Comparison of ENCODE assay signal across 9 cellular contexts in genomic region chr10:88897019-88897853, GRCh38. TPM values are rescaled to one million over a fixed set of nuclear protein-coding genes. Genes with fewer than 3 reads are reported as not detected.
DNase-seq lines count a peak whose midpoint lies in the region; ATAC-seq and TF ChIP-seq lines count a peak whose summit lies in the region.
"Had no signal": no experiment of that assay in that cellular context is flagged by ENCODE, and none has a peak within 500 bp of the region (broad histone marks: within the 10 kb centered on the region; RNA-seq: fewer than 3 reads in every experiment).

No MANE protein-coding gene starts in this region.

- H3K9me3 ChIP-seq in left lung (no peaks in the 10 kb centered on the region), thymus (ENCODE audit: control insufficient read depth) (no peaks in the 10 kb centered on the region)

- intact Hi-C loops in left lung (cut with DNase I): no loop called here

- no peak for TF ChIP-seq CTCF in left lung (IDR thresholded peaks at IDR 0.05)
- no peak for TF ChIP-seq CTCF in GM10266 (IDR thresholded peaks at IDR 0.05; ENCODE audit: control insufficient read depth, insufficient read depth, low read depth, missing control alignments)

- H3K4me1 ChIP-seq in left lung (peaks cover 15 to 19% of the 10 kb centered on the region in 2 donors), thymus (ENCODE audit: control insufficient read depth, insufficient read depth, low read length) (no peaks in the 10 kb centered on the region)

- H3K4me3 ChIP-seq in left lung (no peak overlapping the region), thymus (ENCODE audit: low read length) (no peak overlapping the region)

- H3K36me3 ChIP-seq in left lung (no peaks in the 10 kb centered on the region), thymus (ENCODE audit: control insufficient read depth, insufficient read depth) (peaks cover 4% of the 10 kb centered on the region)

- ATAC-seq in left lung (peak; percentile 49), HG02852 (IDR thresholded peaks at IDR 0.05; ENCODE audit: unreplicated experiment) (no peak), GM19397 (IDR thresholded peaks at IDR 0.05; ENCODE audit: unreplicated experiment) (no peak)

- peak; percentile 19 for DNase-seq in activated CD8-positive, alpha-beta memory T cell treated with anti-CD3 and anti-CD28 coated beads, Interleukin-2, amount 50 U/mL, for 4 hours
- no peak for DNase-seq in activated CD8-positive, alpha-beta memory T cell treated with anti-CD3 and anti-CD28 coated beads, Interleukin-2, amount 50 U/mL, for 48 hours
- DNase-seq in activated T-cell treated with anti-CD3 and anti-CD28 coated beads for 48 hours (ENCODE audit: low read depth) (peak; percentile 17), left lung (no peak), GM10266 (ENCODE audit: extremely low spot score) (no peak)

- H3K27me3 ChIP-seq in left lung (no peaks in the 10 kb centered on the region), thymus (ENCODE audit: control insufficient read depth, insufficient read depth) (no peaks in the 10 kb centered on the region)

- WGBS in thymus: 86% methylated on average over 8 of the region's 8 CpGs

- peak overlapping the region in 1 of 2 donors; percentile 66 for H3K27ac ChIP-seq in left lung
- H3K27ac ChIP-seq in thymus (ENCODE audit: low read depth): peak overlapping the region; percentile 27

RNA-seq across cellular contexts. Expression of gene STAMBPL1, which starts 17.2 kb away (rescaled TPM):
- total RNA-seq in left lung: 10 to 100 TPM in 1 of 2 donors, 1 to 10 TPM in 1; 9.9 to 11.4 TPM
- 12.3 TPM for polyA plus RNA-seq in thymus

RNA-seq across cellular contexts. Expression of gene ANKRD22, which starts 45.6 kb away (rescaled TPM):
- total RNA-seq in left lung: 1 to 10 TPM; 5.1 to 8.9 TPM
- polyA plus RNA-seq in thymus: 11.6 TPM
- polyA plus RNA-seq: BJ had no signal

RNA-seq across cellular contexts. Expression of gene ACTA2, which starts 55.3 kb away (rescaled TPM):
- 100 to 1,000 TPM; 472 to 558 TPM for total RNA-seq in left lung
- polyA plus RNA-seq in thymus: 285 TPM

Comparison
In these comparisons a context has a peak if more than half of its experiments do, and no peak if none do; other contexts are left out.
1. DNase-seq: peak in activated CD8-positive, alpha-beta memory T cell treated with anti-CD3 and anti-CD28 coated beads, Interleukin-2, amount 50 U/mL, for 4 hours (single experiment) and activated T-cell treated with anti-CD3 and anti-CD28 coated beads for 48 hours (single experiment); none in activated CD8-positive, alpha-beta memory T cell treated with anti-CD3 and anti-CD28 coated beads, Interleukin-2, amount 50 U/mL, for 48 hours (single experiment), left lung (0 of 2) and GM10266 (single experiment).